ENCODE assay signal across 8 cellular contexts in the genomic region with DNA sequence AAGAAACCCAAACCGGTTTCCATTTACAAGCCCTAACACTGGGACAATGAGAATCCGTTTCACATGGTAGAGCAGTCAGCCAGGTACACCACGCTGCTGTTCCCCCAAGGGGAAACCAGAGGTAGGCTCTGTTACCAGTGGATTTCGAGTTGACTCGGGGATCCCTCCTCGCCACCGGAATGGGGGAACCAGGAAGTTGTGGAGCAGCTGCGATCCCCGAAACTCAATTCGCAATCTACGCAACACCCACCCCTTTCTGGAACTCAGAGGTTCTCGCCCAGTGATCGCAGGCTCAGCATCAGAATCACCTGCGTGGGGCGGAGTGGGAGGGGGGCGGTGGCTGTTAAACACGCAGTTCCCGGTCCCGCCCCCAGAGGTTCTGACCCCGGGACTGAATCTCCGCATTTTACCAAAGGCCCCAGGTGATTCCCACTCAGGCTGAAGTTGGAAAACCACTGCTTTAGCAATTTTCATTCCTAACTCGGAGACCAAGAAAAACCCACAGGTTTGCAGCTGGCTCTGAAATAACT. TPM values are rescaled to one million over a fixed set of nuclear protein-coding genes. Genes with fewer than 3 reads are reported as not detected.
A peak's percentile ranks its signal among the peaks of the same experiment; 100 is the strongest.
DNase-seq lines count a peak whose midpoint lies in the region; ATAC-seq and TF ChIP-seq lines count a peak whose summit lies in the region.
"Not testable (repeated sequence)": the region's sequence is repeated elsewhere in the genome, so short reads cannot be mapped to it uniquely, and the experiment has no call there.

No MANE protein-coding gene starts in this region.

- H3K9me3 Mint-ChIP-seq in CD4-positive, CD25-positive, alpha-beta regulatory T cell: not testable (repeated sequence)

- not testable (repeated sequence) for H3K9me3 ChIP-seq in CD4-positive, CD25-positive, alpha-beta regulatory T cell (ENCODE audit: control insufficient read depth in 2 of 2, low read length in 2 of 2); mammary epithelial cell (replicated peaks; ENCODE audit: insufficient read depth, low read length); right atrium auricular region; neutrophil

- not testable (repeated sequence) for H3K27me3 Mint-ChIP-seq in CD4-positive, CD25-positive, alpha-beta regulatory T cell

- H3K4me1 Mint-ChIP-seq in CD4-positive, CD25-positive, alpha-beta regulatory T cell: peaks cover 0 to 21% (median 6%) of the 10 kb centered on the region in 4 donors

- not testable (repeated sequence) for H3K36me3 ChIP-seq in CD4-positive, CD25-positive, alpha-beta regulatory T cell (ENCODE audit: control insufficient read depth, insufficient read depth, low read length); H7 (replicated peaks; ENCODE audit: control insufficient read depth, insufficient read depth, low read length); mammary epithelial cell (ENCODE audit: insufficient read depth, low read length); right atrium auricular region; neutrophil

- TF ChIP-seq CTCF in mammary epithelial cell (conservative IDR thresholded peaks at IDR 0.05 in 1 of 2, IDR thresholded peaks at IDR 0.05 in 1 of 2; ENCODE audit: extremely low read depth in 1 of 2, insufficient read depth in 1 of 2, low read depth in 1 of 2, low read length in 2 of 2); right atrium auricular region (IDR thresholded peaks at IDR 0.05); neutrophil (IDR thresholded peaks at IDR 0.05): not testable (repeated sequence)

- H3K27ac ChIP-seq in CD4-positive, CD25-positive, alpha-beta regulatory T cell (ENCODE audit: insufficient read depth, low read length, poor library complexity, severe bottlenecking): peak overlapping the region; percentile 73
- H3K27ac ChIP-seq in mammary epithelial cell (ENCODE audit: insufficient read depth, low read depth, low read length) (peak overlapping the region; percentile 78), right atrium auricular region (peak overlapping the region; percentile 90 to 97), neutrophil (peak overlapping the region; percentile 66)

- H3K79me2 ChIP-seq in mammary epithelial cell (ENCODE audit: insufficient read depth, low read length): peaks cover 44% of the 10 kb centered on the region

- WGBS in mammary epithelial cell (ENCODE audit: low coverage, missing lambda C conversion rate): 1% methylated on average over 21 of the region's 22 CpGs

- H3K4me3 Mint-ChIP-seq in CD4-positive, CD25-positive, alpha-beta regulatory T cell: peak overlapping the region; percentile 89 to 96 (median 93)

- not testable (repeated sequence) for H4K20me1 ChIP-seq in mammary epithelial cell (ENCODE audit: insufficient read depth, low read length)

- H3K4me3 ChIP-seq in CD4-positive, CD25-positive, alpha-beta regulatory T cell (ENCODE audit: low read depth, low read length): peak overlapping the region; percentile 68
- H3K4me3 ChIP-seq in H7 (ENCODE audit: insufficient read depth, low read depth, low read length): peak overlapping the region; percentile 59
- peak overlapping the region; percentile 63 to 67 (median 64) for H3K4me3 ChIP-seq in mammary epithelial cell (replicated peaks in 1 of 3; ENCODE audit: insufficient read depth in 1 of 3, low read depth in 2 of 3, low read length in 3 of 3)
- peak overlapping the region; percentile 69 to 76 for H3K4me3 ChIP-seq in right atrium auricular region
- peak overlapping the region; percentile 62 to 82 for H3K4me3 ChIP-seq in neutrophil (ENCODE audit: low read depth in 1 of 2, low read length in 1 of 2)

- H2AFZ ChIP-seq in mammary epithelial cell (ENCODE audit: low read depth, low read length): peak overlapping the region; percentile 80

- H3K9ac ChIP-seq in mammary epithelial cell (ENCODE audit: insufficient read depth, low read length): peak overlapping the region; percentile 69

- H3K36me3 Mint-ChIP-seq in CD4-positive, CD25-positive, alpha-beta regulatory T cell: not testable (repeated sequence)

- H3K4me1 ChIP-seq in CD4-positive, CD25-positive, alpha-beta regulatory T cell (ENCODE audit: control insufficient read depth, insufficient read depth, low read length, poor library complexity, severe bottlenecking); mammary epithelial cell (ENCODE audit: insufficient read depth, low read length); neutrophil (ENCODE audit: control insufficient read depth in 1 of 2, insufficient read depth in 1 of 2, low read depth in 1 of 2, low read length in 1 of 2): not testable (repeated sequence)
- peaks cover 0 to 14% of the 10 kb centered on the region in 2 donors for H3K4me1 ChIP-seq in right atrium auricular region

- not testable (repeated sequence) for BruUV-seq in mammary epithelial cell (replicated peaks; lab: Mats Ljungman, UMichigan)

- DNase-seq in CD4-positive, CD25-positive, alpha-beta regulatory T cell: peak; percentile 56 to 72 (median 66)
- DNase-seq in H7 (peak; percentile 13), NCI-H226 (peak; percentile 26), mammary epithelial cell (peak; percentile 52), right atrium auricular region (ENCODE audit: low spot score) (peak; percentile 68)
- peak; percentile 80 for DNase-seq in activated CD4-positive, alpha-beta T cell treated with anti-CD3 and anti-CD28 coated beads, Interleukin-2, amount 50 U/mL, for 4 hours
- peak; percentile 37 to 56 for DNase-seq in stimulated activated CD8-positive, alpha-beta memory T cell treated with anti-CD3 and anti-CD28 coated beads, Interleukin-2, amount 100 ng/mL, for 1 hour (ENCODE audit: low read depth in 2 of 2)

- CTCF ChIA-PET in mammary epithelial cell (lab: Charles Lee; ENCODE audit: low non-redundant PET): interaction anchor here (0.6 kb wide), 1 partner anchor 486 kb away, joined by 5 read pairs; no protein-coding TSS in a partner anchor

- in situ Hi-C loops in mammary epithelial cell (cut with MboI; ENCODE audit: low sequenced_read_pairs in 2 of 2): not testable (repeated sequence)

- peak; percentile 36 to 49 for ATAC-seq in CD4-positive, CD25-positive, alpha-beta regulatory T cell (ENCODE audit: low read depth in 2 of 2)

- H3K4me2 ChIP-seq in mammary epithelial cell (ENCODE audit: insufficient read depth, low read depth, low read length): peak overlapping the region; percentile 72

- peak overlapping the region; percentile 57 to 94 (median 84) for H3K27ac Mint-ChIP-seq in CD4-positive, CD25-positive, alpha-beta regulatory T cell

- not testable (repeated sequence) for H3K27me3 ChIP-seq in CD4-positive, CD25-positive, alpha-beta regulatory T cell (ENCODE audit: control insufficient read depth, insufficient read depth, low read length); H7 (ENCODE audit: control insufficient read depth, insufficient read depth, low read length); mammary epithelial cell (ENCODE audit: insufficient read depth, low read length); right atrium auricular region; neutrophil

- intact Hi-C loops in mammary epithelial cell (cut with micrococcal nuclease): not testable (repeated sequence)

- dilution Hi-C loops in mammary epithelial cell (cut with HindIII; ENCODE audit: low sequenced_read_pairs): not testable (repeated sequence)

RNA-seq across cellular contexts. Expression of a gene that starts 49.2 kb away (rescaled TPM):
- 31.2 TPM for total RNA-seq in CD4-positive, CD25-positive, alpha-beta regulatory T cell
- polyA plus RNA-seq in CD4-positive, CD25-positive, alpha-beta regulatory T cell: 10 to 100 TPM in 1 of 4 donors, 1 to 10 TPM in 3; 5.2 to 10.9 (median 6.5) TPM
- total RNA-seq in H7 (2014; rRNA removed; shearing (Covaris generic)): 11.8 and 14.9 TPM in 2 replicates
- total RNA-seq in mammary epithelial cell (10 to 100 TPM; 21.3 to 30.0 TPM), right atrium auricular region (10 to 100 TPM; 19.3 to 26.4 TPM)
- 17.1 TPM for polyA plus RNA-seq in mammary epithelial cell
- 39.3 TPM for polyA minus RNA-seq in mammary epithelial cell

Comparison
In these comparisons a context has a peak if more than half of its experiments do, and no peak if none do; other contexts are left out.
1. Peak in every context shown above with its lines: DNase-seq, ATAC-seq, H3K4me3 ChIP-seq and H3K27ac ChIP-seq.
2. DNase-seq: peak in every context shown above with its lines; median percentile 80 in activated CD4-positive, alpha-beta T cell treated with anti-CD3 and anti-CD28 coated beads, Interleukin-2, amount 50 U/mL, for 4 hours; 68 in right atrium auricular region; 66 in CD4-positive, CD25-positive, alpha-beta regulatory T cell; 52 in mammary epithelial cell; 46 in stimulated activated CD8-positive, alpha-beta memory T cell treated with anti-CD3 and anti-CD28 coated beads, Interleukin-2, amount 100 ng/mL, for 1 hour; 26 in NCI-H226; 13 in H7.